Comparison of ENCODE assay signal across 1 cellular context in the genomic region with DNA sequence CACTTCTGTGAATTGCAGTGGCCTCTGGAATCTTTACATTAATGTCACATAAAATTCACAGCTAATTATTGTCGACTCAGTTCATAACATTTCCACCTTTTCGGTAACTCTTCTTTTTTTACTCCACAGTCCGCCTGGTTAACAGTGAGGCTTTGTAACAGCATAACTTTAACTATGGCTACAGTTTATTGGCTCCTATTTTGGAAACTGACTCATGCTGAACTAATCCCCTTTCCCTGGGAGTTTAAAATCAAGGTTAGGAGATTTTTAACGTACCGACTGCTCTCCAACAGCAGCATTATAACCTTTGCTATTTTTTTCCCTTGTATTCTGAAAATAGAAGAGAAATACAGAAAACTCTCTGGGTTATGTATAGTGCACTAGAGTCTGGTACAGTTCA.
TF ChIP-seq lines count a peak whose summit lies in the region.

No MANE protein-coding gene starts in this region.

TF ChIP-seq in WTC11, 78 proteins besides CTCF, POLR2A, EP300 and RAD21 (continued from another document):
- TF ChIP-seq, protein P1, sequence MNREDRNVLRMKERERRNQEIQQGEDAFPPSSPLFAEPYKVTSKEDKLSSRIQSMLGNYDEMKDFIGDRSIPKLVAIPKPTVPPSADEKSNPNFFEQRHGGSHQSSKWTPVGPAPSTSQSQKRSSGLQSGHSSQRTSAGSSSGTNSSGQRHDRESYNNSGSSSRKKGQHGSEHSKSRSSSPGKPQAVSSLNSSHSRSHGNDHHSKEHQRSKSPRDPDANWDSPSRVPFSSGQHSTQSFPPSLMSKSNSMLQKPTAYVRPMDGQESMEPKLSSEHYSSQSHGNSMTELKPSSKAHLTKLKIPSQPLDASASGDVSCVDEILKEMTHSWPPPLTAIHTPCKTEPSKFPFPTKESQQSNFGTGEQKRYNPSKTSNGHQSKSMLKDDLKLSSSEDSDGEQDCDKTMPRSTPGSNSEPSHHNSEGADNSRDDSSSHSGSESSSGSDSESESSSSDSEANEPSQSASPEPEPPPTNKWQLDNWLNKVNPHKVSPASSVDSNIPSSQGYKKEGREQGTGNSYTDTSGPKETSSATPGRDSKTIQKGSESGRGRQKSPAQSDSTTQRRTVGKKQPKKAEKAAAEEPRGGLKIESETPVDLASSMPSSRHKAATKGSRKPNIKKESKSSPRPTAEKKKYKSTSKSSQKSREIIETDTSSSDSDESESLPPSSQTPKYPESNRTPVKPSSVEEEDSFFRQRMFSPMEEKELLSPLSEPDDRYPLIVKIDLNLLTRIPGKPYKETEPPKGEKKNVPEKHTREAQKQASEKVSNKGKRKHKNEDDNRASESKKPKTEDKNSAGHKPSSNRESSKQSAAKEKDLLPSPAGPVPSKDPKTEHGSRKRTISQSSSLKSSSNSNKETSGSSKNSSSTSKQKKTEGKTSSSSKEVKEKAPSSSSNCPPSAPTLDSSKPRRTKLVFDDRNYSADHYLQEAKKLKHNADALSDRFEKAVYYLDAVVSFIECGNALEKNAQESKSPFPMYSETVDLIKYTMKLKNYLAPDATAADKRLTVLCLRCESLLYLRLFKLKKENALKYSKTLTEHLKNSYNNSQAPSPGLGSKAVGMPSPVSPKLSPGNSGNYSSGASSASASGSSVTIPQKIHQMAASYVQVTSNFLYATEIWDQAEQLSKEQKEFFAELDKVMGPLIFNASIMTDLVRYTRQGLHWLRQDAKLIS (CRISPR knock-in tag; IDR thresholded peaks at IDR 0.05; ENCODE audit: borderline replicate concordance), result no peak
- TF ChIP-seq ESRRA (CRISPR knock-in tag; IDR thresholded peaks at IDR 0.05; ENCODE audit: borderline replicate concordance) (no peak), GABPB1 (CRISPR knock-in tag; IDR thresholded peaks at IDR 0.05) (no peak), ZNF121 (CRISPR knock-in tag; IDR thresholded peaks at IDR 0.05) (no peak), ATF1 (CRISPR knock-in tag; IDR thresholded peaks at IDR 0.05) (no peak), RORB (CRISPR knock-in tag; IDR thresholded peaks at IDR 0.05) (no peak)
- TF ChIP-seq, protein P2, sequence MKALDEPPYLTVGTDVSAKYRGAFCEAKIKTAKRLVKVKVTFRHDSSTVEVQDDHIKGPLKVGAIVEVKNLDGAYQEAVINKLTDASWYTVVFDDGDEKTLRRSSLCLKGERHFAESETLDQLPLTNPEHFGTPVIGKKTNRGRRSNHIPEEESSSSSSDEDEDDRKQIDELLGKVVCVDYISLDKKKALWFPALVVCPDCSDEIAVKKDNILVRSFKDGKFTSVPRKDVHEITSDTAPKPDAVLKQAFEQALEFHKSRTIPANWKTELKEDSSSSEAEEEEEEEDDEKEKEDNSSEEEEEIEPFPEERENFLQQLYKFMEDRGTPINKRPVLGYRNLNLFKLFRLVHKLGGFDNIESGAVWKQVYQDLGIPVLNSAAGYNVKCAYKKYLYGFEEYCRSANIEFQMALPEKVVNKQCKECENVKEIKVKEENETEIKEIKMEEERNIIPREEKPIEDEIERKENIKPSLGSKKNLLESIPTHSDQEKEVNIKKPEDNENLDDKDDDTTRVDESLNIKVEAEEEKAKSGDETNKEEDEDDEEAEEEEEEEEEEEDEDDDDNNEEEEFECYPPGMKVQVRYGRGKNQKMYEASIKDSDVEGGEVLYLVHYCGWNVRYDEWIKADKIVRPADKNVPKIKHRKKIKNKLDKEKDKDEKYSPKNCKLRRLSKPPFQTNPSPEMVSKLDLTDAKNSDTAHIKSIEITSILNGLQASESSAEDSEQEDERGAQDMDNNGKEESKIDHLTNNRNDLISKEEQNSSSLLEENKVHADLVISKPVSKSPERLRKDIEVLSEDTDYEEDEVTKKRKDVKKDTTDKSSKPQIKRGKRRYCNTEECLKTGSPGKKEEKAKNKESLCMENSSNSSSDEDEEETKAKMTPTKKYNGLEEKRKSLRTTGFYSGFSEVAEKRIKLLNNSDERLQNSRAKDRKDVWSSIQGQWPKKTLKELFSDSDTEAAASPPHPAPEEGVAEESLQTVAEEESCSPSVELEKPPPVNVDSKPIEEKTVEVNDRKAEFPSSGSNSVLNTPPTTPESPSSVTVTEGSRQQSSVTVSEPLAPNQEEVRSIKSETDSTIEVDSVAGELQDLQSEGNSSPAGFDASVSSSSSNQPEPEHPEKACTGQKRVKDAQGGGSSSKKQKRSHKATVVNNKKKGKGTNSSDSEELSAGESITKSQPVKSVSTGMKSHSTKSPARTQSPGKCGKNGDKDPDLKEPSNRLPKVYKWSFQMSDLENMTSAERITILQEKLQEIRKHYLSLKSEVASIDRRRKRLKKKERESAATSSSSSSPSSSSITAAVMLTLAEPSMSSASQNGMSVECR (CRISPR knock-in tag; IDR thresholded peaks at IDR 0.05; ENCODE audit: borderline replicate concordance), result no peak
- TF ChIP-seq, protein P3, sequence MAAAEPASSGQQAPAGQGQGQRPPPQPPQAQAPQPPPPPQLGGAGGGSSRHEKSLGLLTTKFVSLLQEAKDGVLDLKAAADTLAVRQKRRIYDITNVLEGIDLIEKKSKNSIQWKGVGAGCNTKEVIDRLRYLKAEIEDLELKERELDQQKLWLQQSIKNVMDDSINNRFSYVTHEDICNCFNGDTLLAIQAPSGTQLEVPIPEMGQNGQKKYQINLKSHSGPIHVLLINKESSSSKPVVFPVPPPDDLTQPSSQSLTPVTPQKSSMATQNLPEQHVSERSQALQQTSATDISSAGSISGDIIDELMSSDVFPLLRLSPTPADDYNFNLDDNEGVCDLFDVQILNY (CRISPR knock-in tag; IDR thresholded peaks at IDR 0.05), result no peak
- TF ChIP-seq, protein P4, sequence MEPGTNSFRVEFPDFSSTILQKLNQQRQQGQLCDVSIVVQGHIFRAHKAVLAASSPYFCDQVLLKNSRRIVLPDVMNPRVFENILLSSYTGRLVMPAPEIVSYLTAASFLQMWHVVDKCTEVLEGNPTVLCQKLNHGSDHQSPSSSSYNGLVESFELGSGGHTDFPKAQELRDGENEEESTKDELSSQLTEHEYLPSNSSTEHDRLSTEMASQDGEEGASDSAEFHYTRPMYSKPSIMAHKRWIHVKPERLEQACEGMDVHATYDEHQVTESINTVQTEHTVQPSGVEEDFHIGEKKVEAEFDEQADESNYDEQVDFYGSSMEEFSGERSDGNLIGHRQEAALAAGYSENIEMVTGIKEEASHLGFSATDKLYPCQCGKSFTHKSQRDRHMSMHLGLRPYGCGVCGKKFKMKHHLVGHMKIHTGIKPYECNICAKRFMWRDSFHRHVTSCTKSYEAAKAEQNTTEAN (CRISPR knock-in tag; IDR thresholded peaks at IDR 0.05), result no peak
